In genomic region chr15:77094397-77095030, GRCh38 we compare ENCODE assay signal across 12 cellular contexts. TPM values are rescaled to one million over a fixed set of nuclear protein-coding genes. Genes with fewer than 3 reads are reported as not detected.
A peak's percentile ranks its signal among the peaks of the same experiment; 100 is the strongest.
DNase-seq lines count a peak whose midpoint lies in the region; ATAC-seq, FAIRE-seq and TF ChIP-seq lines count a peak whose summit lies in the region.
"Had no signal": no experiment of that assay in that cellular context is flagged by ENCODE, and none has a peak within 500 bp of the region (broad histone marks: within the 10 kb centered on the region; RNA-seq: fewer than 3 reads in every experiment).

No MANE protein-coding gene starts in this region.

- H4K20me1 ChIP-seq in K562 (replicated peaks; ENCODE audit: control insufficient read depth, insufficient read depth, low read length), result no peaks in the 10 kb centered on the region

- H3K27ac Mint-ChIP-seq in progenitor cell of endocrine pancreas, result no peak overlapping the region
- H3K27ac Mint-ChIP-seq: T-cell had no signal

- FAIRE-seq in K562 (lab: Jason Lieb, UNC), result no peak
- FAIRE-seq: G401.6, HTR-8/SVneo had no signal

- H3K9me1 ChIP-seq in K562 (ENCODE audit: control insufficient read depth, insufficient read depth, low read length), result no peaks in the 10 kb centered on the region

- no peak for TF ChIP-seq POLR2A in K562 (conservative IDR thresholded peaks at IDR 0.05)

- no peak overlapping the region for H2AFZ ChIP-seq in K562 (ENCODE audit: low read depth, low read length)

- H3K4me3 Mint-ChIP-seq in progenitor cell of endocrine pancreas (ENCODE audit: low read depth), result no peak overlapping the region
- H3K4me3 Mint-ChIP-seq: T-cell had no signal

- 0 out of 4 replicates have a peak overlapping the region, but pooled peaks of 1 of the 2 experiments have one; percentile 37 for H3K9ac ChIP-seq in K562 (ENCODE audit: insufficient read depth in 1 of 2, low read depth in 2 of 2, low read length in 2 of 2)

- H3K27me3 Mint-ChIP-seq in progenitor cell of endocrine pancreas, result peaks cover 4% of the 10 kb centered on the region
- H3K27me3 Mint-ChIP-seq: T-cell had no signal

- in situ Hi-C loops in K562 (cut with MboI), result no loop called here

- H3K27me3 ChIP-seq in K562 (ENCODE audit: control insufficient read depth in 2 of 2, insufficient read depth in 2 of 2, low read length in 2 of 2), result peaks cover 3 to 26% of the 10 kb centered on the region in 2 experiments; a peak in 3 of 5 replicates
- H3K27me3 ChIP-seq: colonic mucosa had no signal

- no peak for TF ChIP-seq EP300 in Ishikawa (IDR thresholded peaks at IDR 0.05; ENCODE audit: borderline replicate concordance)
- TF ChIP-seq EP300 in K562 (IDR thresholded peaks at IDR 0.05; ENCODE audit: low read length), result no peak

- no peak overlapping the region for H3K4me2 ChIP-seq in K562 (ENCODE audit: insufficient read depth, low read length)

- no peak overlapping the region for H3K27ac ChIP-seq in K562 (ENCODE audit: extremely low read depth, low read depth, low read length)
- H3K27ac ChIP-seq: colonic mucosa had no signal

- H3K9me3 Mint-ChIP-seq in progenitor cell of endocrine pancreas (ENCODE audit: low read depth), result no peaks in the 10 kb centered on the region
- H3K9me3 Mint-ChIP-seq: T-cell had no signal

- no peaks in the 10 kb centered on the region for H3K4me1 ChIP-seq in K562 (replicated peaks in 1 of 2; ENCODE audit: control insufficient read depth in 2 of 2, insufficient read depth in 2 of 2, low read length in 2 of 2)
- H3K4me1 ChIP-seq: colonic mucosa had no signal

- POLR2A ChIA-PET in K562 (lab: Yijun Ruan, JAX), result interaction anchor here (1.2 kb wide), 1 partner anchor 9 kb away, joined by 3 read pairs; no protein-coding TSS in a partner anchor

- ATAC-seq in K562 (peak; percentile 76), GM21447 (IDR thresholded peaks at IDR 0.05; ENCODE audit: unreplicated experiment) (no peak), GM18517 (IDR thresholded peaks at IDR 0.05; ENCODE audit: unreplicated experiment) (no peak)
- ATAC-seq: T-cell had no signal

- no peaks in the 10 kb centered on the region for H3K36me3 ChIP-seq in K562 (ENCODE audit: control insufficient read depth, insufficient read depth, low read length)
- H3K36me3 ChIP-seq: colonic mucosa had no signal

- CTCF ChIA-PET in K562 (lab: Yijun Ruan, JAX; ENCODE audit: low intra/inter-chr PET ratio), result interaction anchor here (0.5 kb wide), 1 partner anchor 24 kb away, joined by 3 read pairs; no protein-coding TSS in a partner anchor

- H3K79me2 ChIP-seq in K562 (ENCODE audit: control insufficient read depth, insufficient read depth, low read length), result no peaks in the 10 kb centered on the region

- TF ChIP-seq CTCF in K562 (IDR thresholded peaks at IDR 0.05 in 2 of 3, conservative IDR thresholded peaks at IDR 0.05 in 1 of 3; ENCODE audit: insufficient read depth in 2 of 3, low read depth in 1 of 3, low read length in 3 of 3) (peak; percentile 50 to 57 (median 55); a peak in 5 of 6 replicates), progenitor cell of endocrine pancreas (IDR thresholded peaks at IDR 0.05; ENCODE audit: unreplicated experiment) (peak; percentile 22)

- H3K4me3 ChIP-seq in K562, result no peak overlapping the region
- H3K4me3 ChIP-seq: colonic mucosa had no signal

- peak; percentile 38 for DNase-seq in activated CD4-positive, alpha-beta T cell treated with anti-CD3 and anti-CD28 coated beads for 48 hours
- no peak for DNase-seq in activated CD4-positive, alpha-beta T cell treated with anti-CD3 and anti-CD28 coated beads for 4 hours
- DNase-seq in K562 (ENCODE audit: extremely low read depth in 1 of 4, low spot score in 3 of 4) (peak in 2 of 4 experiments; percentile 38 to 42), progenitor cell of endocrine pancreas (ENCODE audit: low spot score, unreplicated experiment) (no peak), NCI-H2029 treated with DMSO at 0.1 percent for 48 hours (lab: John Stamatoyannopoulos, UW) (no peak)
- DNase-seq: colonic mucosa, T-cell had no signal

- H3K4me1 Mint-ChIP-seq in progenitor cell of endocrine pancreas (ENCODE audit: low read depth), result peaks cover 1% of the 10 kb centered on the region
- H3K4me1 Mint-ChIP-seq: T-cell had no signal

- no TSS peak for BruUV-seq in K562 (replicated peaks; lab: Mats Ljungman, UMichigan)

- 24% methylated on average over 11 of the region's 11 CpGs for WGBS in K562 (ENCODE audit: insufficient coverage, low coverage, missing lambda C conversion rate)

- intact Hi-C loops in K562 (cut with micrococcal nuclease), result loop anchor here (5.0 kb wide), 1 partner anchor 67 kb away; no protein-coding TSS in a partner anchor

- no peaks in the 10 kb centered on the region for H3K36me3 Mint-ChIP-seq in progenitor cell of endocrine pancreas (ENCODE audit: insufficient read depth)
- H3K36me3 Mint-ChIP-seq: T-cell had no signal

- H3K9me3 ChIP-seq in K562 (replicated peaks; ENCODE audit: control insufficient read depth, insufficient read depth, low read depth, low read length), result no peaks in the 10 kb centered on the region
- H3K9me3 ChIP-seq: colonic mucosa had no signal

- TF ChIP-seq RAD21 in Ishikawa (IDR thresholded peaks at IDR 0.05; ENCODE audit: low read depth), result peak; percentile 45; the same call in 1 of the 2 replicates
- TF ChIP-seq RAD21 in K562 (CRISPR knock-in tag; conservative IDR thresholded peaks at IDR 0.05 in 1 of 2, IDR thresholded peaks at IDR 0.05 in 1 of 2), result peak in 1 of 2 experiments; percentile 28; a peak in 1 of 4 replicates

TF ChIP-seq in Ishikawa, 13 proteins besides CTCF, POLR2A, EP300 and RAD21 (continues in another document):
- no peak for TF ChIP-seq TAF1 (IDR thresholded peaks at IDR 0.05; ENCODE audit: low read depth)
- no peak for TF ChIP-seq CREB1 (IDR thresholded peaks at IDR 0.05; ENCODE audit: low read depth)
- TF ChIP-seq YY1 (IDR thresholded peaks at IDR 0.05; ENCODE audit: low read depth), result no peak
- TF ChIP-seq USF1 (IDR thresholded peaks at IDR 0.05), result no peak

TF ChIP-seq in K562, 482 proteins besides CTCF, POLR2A, EP300 and RAD21:
- TF ChIP-seq ETV1 (tag; conservative IDR thresholded peaks at IDR 0.05; ENCODE audit: low read depth) (0 out of 2 replicates have a peak, but pooled peaks have one; percentile 12), RCOR1 (IDR thresholded peaks at IDR 0.05; ENCODE audit: borderline replicate concordance in 1 of 2, low read depth in 2 of 2, low read length in 2 of 2) (peak in 1 of 2 experiments; percentile 59; a peak in 2 of 4 replicates), CTCFL (IDR thresholded peaks at IDR 0.05; ENCODE audit: borderline replicate concordance, insufficient read depth, low read depth, low read length, poor library complexity, severe bottlenecking) (peak; percentile 59), SPI1 (IDR thresholded peaks at IDR 0.05; ENCODE audit: borderline replicate concordance, low read depth, low read length) (peak; percentile 59; the same call in 1 of the 2 replicates), KDM1A (IDR thresholded peaks at IDR 0.05) (peak; percentile 62 to 78), HCFC1 (IDR thresholded peaks at IDR 0.05; ENCODE audit: low read depth, low read length) (no peak), FIP1L1 (IDR thresholded peaks at IDR 0.05; ENCODE audit: low read depth, low read length, poor library complexity, severe bottlenecking) (no peak), PREB (CRISPR knock-in tag; IDR thresholded peaks at IDR 0.05) (no peak), HDAC1 (IDR thresholded peaks at IDR 0.05) (peak in 1 of 2 experiments; percentile 20; a peak in 1 of 4 replicates)

RNA-seq across cellular contexts. Expression of gene TSPAN3, which starts 23.6 kb away (rescaled TPM):
- total RNA-seq in K562 (2011; cell fraction: chromatin; rRNA removed; ENCODE audit: low replicate concordance), result 90.2 and 103 TPM in 2 replicates
- 110 and 114 TPM in 2 replicates for total RNA-seq in K562 (2011; cell fraction: nucleolus; rRNA removed)
- total RNA-seq in K562 (2011; cell fraction: nucleoplasm; rRNA removed), result 163 and 180 TPM in 2 replicates
- total RNA-seq in K562 (2014; rRNA removed) (48.5 and 51.8 TPM in 2 replicates), K562 (2014; rRNA removed; fragmentation: Illumina TruSeq; extraction: Trizol) (71.1 and 79.7 TPM in 2 replicates), K562 (2015; rRNA removed; fragmentation: Illumina TruSeq; extraction: Trizol) (69.0 and 71.4 TPM in 2 replicates), K562 (2021) (57.8 and 67.0 TPM in 2 replicates), progenitor cell of endocrine pancreas (337 and 352 TPM in 2 replicates)
- polyA plus RNA-seq in K562 (2011; rRNA removed) (116 and 144 TPM in 2 replicates), K562 (2014; fragmentation: Illumina TruSeq; extraction: Trizol) (60.7 and 72.8 TPM in 2 replicates), K562 (2014; fragmentation: Nextera tagmentation; extraction: Ambion mirVana) (10 to 100 TPM; 14.3 to 21.2 TPM), K562 (2014; rRNA removed) (66.8 and 82.4 TPM in 2 replicates)
- 118 and 156 TPM in 2 replicates for polyA plus RNA-seq in K562 (2011; cell fraction: cytosol; rRNA removed)
- polyA plus RNA-seq in K562 (2011; cell fraction: nucleus; rRNA removed), result 51.9 and 77.1 TPM in 2 replicates
- 61.0 and 74.1 TPM in 2 replicates for polyA plus RNA-seq in K562 (2012)
- 132 and 154 TPM in 2 replicates for polyA minus RNA-seq in K562 (2011; rRNA and poly(A)+ RNA removed)
- polyA minus RNA-seq in K562 (2011; cell fraction: cytosol; rRNA and poly(A)+ RNA removed), result 51.4 and 59.6 TPM in 2 replicates
- 12.3 and 25.8 TPM in 2 replicates for polyA minus RNA-seq in K562 (2011; cell fraction: nucleus; rRNA and poly(A)+ RNA removed)
